7 cellular contexts compared by ENCODE assay signal in the genomic region with DNA sequence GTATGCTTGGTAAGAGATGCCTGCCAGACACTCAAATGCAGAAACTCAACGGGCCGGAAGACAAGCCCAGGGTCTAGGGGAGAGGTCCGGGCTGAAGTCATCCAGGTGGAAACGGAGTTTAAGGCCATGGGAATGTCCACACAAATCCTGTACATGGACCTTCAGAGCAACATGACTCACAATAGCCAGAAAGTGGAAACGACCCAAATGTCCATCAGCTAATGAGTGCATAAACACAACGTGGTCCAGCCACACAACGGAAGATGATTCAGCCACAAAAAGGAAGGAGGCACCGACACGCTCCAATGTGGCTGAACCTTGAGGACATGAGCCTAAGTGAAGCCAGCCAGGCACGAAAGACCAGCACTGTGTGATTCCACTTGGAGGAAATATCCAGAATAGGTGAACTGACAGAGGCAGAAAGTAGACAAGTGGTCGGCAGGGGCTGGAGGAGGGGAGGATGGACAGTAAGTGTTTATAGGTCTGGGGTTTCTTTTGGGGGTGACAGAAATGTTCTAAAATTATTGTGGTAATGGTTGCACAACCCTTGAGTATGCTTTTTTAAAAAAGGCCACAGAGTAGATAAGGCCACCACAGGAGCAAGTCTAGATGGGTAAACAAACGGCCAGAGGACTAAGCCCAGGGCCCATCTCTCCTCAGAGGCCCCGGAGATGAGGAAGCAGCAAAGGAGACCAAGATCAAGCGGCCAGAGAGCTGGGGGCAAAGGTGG.
DNase-seq lines count a peak whose midpoint lies in the region; ATAC-seq and TF ChIP-seq lines count a peak whose summit lies in the region.

No MANE protein-coding gene starts in this region.

- intact Hi-C loops in left ventricle myocardium inferior (cut with micrococcal nuclease) = no loop called here

- H4K20me1 ChIP-seq in GM23248 (ENCODE audit: insufficient read depth) = no peaks in the 10 kb centered on the region

- ATAC-seq in GM19397 (IDR thresholded peaks at IDR 0.05; ENCODE audit: unreplicated experiment) (no peak), HG03095 (IDR thresholded peaks at IDR 0.05; ENCODE audit: unreplicated experiment) (no peak)

- no peaks in the 10 kb centered on the region for H3K27me3 Mint-ChIP-seq in activated CD4-positive, alpha-beta memory T cell treated with anti-CD3 and anti-CD28 coated beads, Interleukin-2, amount 10 ng/mL, durations not matched to agents 7 days and 5 days

- CTCF ChIA-PET in activated CD4-positive, alpha-beta memory T cell treated with anti-CD3 and anti-CD28 coated beads, Interleukin-2, amount 10 ng/mL, durations not matched to agents 7 days and 5 days (lab: Charles Lee) = no interaction called here

- POLR2A ChIA-PET in activated CD4-positive, alpha-beta memory T cell treated with anti-CD3 and anti-CD28 coated beads, Interleukin-2, amount 10 ng/mL, durations not matched to agents 7 days and 5 days (lab: Charles Lee) = interaction anchor here (0.8 to 2.8 kb wide), 5 partner anchors 16 to 29 kb away, joined by 3 to 12 read pairs (median 4); no protein-coding TSS in a partner anchor

- H3K36me3 ChIP-seq in GM23248 (ENCODE audit: low read depth) (no peaks in the 10 kb centered on the region), left ventricle myocardium inferior (peaks cover 7% of the 10 kb centered on the region), stomach smooth muscle (ENCODE audit: control insufficient read depth in 2 of 2, insufficient read depth in 2 of 2, low read length in 2 of 2) (no peaks in the 10 kb centered on the region)

- DNase-seq in GM23248 = peak; percentile 83
- DNase-seq in activated CD4-positive, alpha-beta memory T cell treated with anti-CD3 and anti-CD28 coated beads, Interleukin-2, amount 10 ng/mL, durations not matched to agents 7 days and 5 days = no peak
- no peak for DNase-seq in left ventricle myocardium inferior
- DNase-seq in NCI-H1694 treated with DMSO at 0.1 percent for 48 hours (lab: John Stamatoyannopoulos, UW) = no peak

- H3F3A ChIP-seq in GM23248 (ENCODE audit: insufficient read depth) = peaks cover 6% of the 10 kb centered on the region

- H3K36me3 Mint-ChIP-seq in activated CD4-positive, alpha-beta memory T cell treated with anti-CD3 and anti-CD28 coated beads, Interleukin-2, amount 10 ng/mL, durations not matched to agents 7 days and 5 days (ENCODE audit: low read depth) = peaks cover 80% of the 10 kb centered on the region

- TF ChIP-seq CTCF in left ventricle myocardium inferior (IDR thresholded peaks at IDR 0.05; ENCODE audit: borderline replicate concordance) = no peak

- H3K9me3 Mint-ChIP-seq in activated CD4-positive, alpha-beta memory T cell treated with anti-CD3 and anti-CD28 coated beads, Interleukin-2, amount 10 ng/mL, durations not matched to agents 7 days and 5 days = no peaks in the 10 kb centered on the region

- H3K4me2 ChIP-seq in GM23248 (ENCODE audit: unreplicated experiment) = peak overlapping the region; percentile 19

- H3K9me2 ChIP-seq in GM23248 (ENCODE audit: insufficient read depth) = no peaks in the 10 kb centered on the region

- 32 to 35% methylated on average over 13 to 14 of the region's 14 CpGs for whole genome bisulfite sequencing in GM23248 (ENCODE audit: low coverage in 1 of 2, low lambda C conversion rate in 2 of 2, missing lambda C conversion rate in 2 of 2), 2 experiments

- H3K9ac ChIP-seq in GM23248 = peak overlapping the region; percentile 40
- no peak overlapping the region for H3K9ac ChIP-seq in stomach smooth muscle (ENCODE audit: low read length in 2 of 2)

- H3K9me3 ChIP-seq in GM23248 (ENCODE audit: low read depth) (no peaks in the 10 kb centered on the region), left ventricle myocardium inferior (replicated peaks) (peaks cover 9% of the 10 kb centered on the region), stomach smooth muscle (ENCODE audit: control insufficient read depth in 2 of 2, low read length in 2 of 2) (peaks cover 0 to 6% of the 10 kb centered on the region in 2 donors)

- in situ Hi-C loops in GM23248 (cut with MboI) = no loop called here

- peak overlapping the region; percentile 64 for H3K27ac Mint-ChIP-seq in activated CD4-positive, alpha-beta memory T cell treated with anti-CD3 and anti-CD28 coated beads, Interleukin-2, amount 10 ng/mL, durations not matched to agents 7 days and 5 days

- H3K4me3 ChIP-seq in GM23248 = no peak overlapping the region
- no peak overlapping the region for H3K4me3 ChIP-seq in left ventricle myocardium inferior
- no peak overlapping the region for H3K4me3 ChIP-seq in stomach smooth muscle (ENCODE audit: low read length in 2 of 2)

- peak overlapping the region; percentile 61; the same call in 1 of the 2 replicates for H2AFZ ChIP-seq in GM23248

- peaks cover 82% of the 10 kb centered on the region for H3K4me1 Mint-ChIP-seq in activated CD4-positive, alpha-beta memory T cell treated with anti-CD3 and anti-CD28 coated beads, Interleukin-2, amount 10 ng/mL, durations not matched to agents 7 days and 5 days

- peaks cover 23% of the 10 kb centered on the region for H3K4me1 ChIP-seq in GM23248 (ENCODE audit: insufficient read depth)
- H3K4me1 ChIP-seq in left ventricle myocardium inferior = peaks cover 30% of the 10 kb centered on the region
- peaks cover 21% of the 10 kb centered on the region for H3K4me1 ChIP-seq in stomach smooth muscle (ENCODE audit: control insufficient read depth, insufficient read depth, low read length)

- no peak overlapping the region for H3K4me3 Mint-ChIP-seq in activated CD4-positive, alpha-beta memory T cell treated with anti-CD3 and anti-CD28 coated beads, Interleukin-2, amount 10 ng/mL, durations not matched to agents 7 days and 5 days

- no peaks in the 10 kb centered on the region for H3K79me2 ChIP-seq in GM23248 (ENCODE audit: insufficient read depth)

- H3K27me3 ChIP-seq in GM23248 (replicated peaks; ENCODE audit: insufficient read depth) (no peaks in the 10 kb centered on the region), left ventricle myocardium inferior (ENCODE audit: low read depth) (no peaks in the 10 kb centered on the region), stomach smooth muscle (ENCODE audit: control insufficient read depth in 1 of 2, insufficient read depth in 2 of 2, low read length in 2 of 2) (no peaks in the 10 kb centered on the region)

- H3K27ac ChIP-seq in GM23248 (peak overlapping the region; percentile 52), left ventricle myocardium inferior (replicated peaks) (peak overlapping the region; percentile 71), stomach smooth muscle (ENCODE audit: low read length) (peak overlapping the region; percentile 55)
